Comparison of ENCODE assay signal across 21 cellular contexts in the genomic region with DNA sequence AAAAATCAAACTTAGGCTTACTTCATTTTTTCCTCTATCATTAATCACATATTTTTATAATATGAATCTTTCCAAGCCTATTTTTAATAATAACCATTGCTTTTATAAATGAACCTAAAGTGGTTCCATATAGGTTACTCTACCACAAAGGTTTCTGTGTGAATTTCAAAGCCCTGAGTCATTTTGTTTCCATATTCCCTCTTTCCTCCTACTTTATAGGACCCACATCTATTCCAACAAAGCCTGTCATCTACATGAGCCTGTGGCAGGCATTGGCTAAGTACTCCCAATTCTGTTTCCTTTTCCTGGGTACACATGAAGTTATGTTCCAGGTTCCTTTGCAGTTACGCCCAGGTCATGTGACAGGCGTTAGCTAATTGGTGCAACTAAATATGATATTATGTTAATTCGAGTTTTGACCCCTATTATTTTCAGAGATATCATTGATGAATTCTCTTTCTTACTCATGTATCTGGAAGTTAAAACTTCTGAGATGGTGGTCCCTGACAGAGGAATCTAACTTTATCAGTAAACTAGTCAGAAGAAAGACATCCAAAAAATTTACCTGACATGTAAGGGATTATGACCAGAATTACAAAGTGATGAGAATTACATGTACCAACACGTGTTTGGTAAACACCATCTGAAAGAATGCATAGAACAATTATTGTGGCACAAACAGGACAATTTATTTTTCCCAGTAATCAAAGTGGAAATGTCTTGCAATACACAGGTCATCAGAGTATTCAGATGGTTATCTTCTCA.
DNase-seq lines count a peak whose midpoint lies in the region; ATAC-seq, FAIRE-seq and TF ChIP-seq lines count a peak whose summit lies in the region.
"Had no signal": no experiment of that assay in that cellular context is flagged by ENCODE, and none has a peak within 500 bp of the region (broad histone marks: within the 10 kb centered on the region; RNA-seq: fewer than 3 reads in every experiment).

No MANE protein-coding gene starts in this region.

- TF ChIP-seq CTCF in D721Med (IDR thresholded peaks at IDR 0.05; ENCODE audit: insufficient read depth, missing control alignments), result no peak
- TF ChIP-seq CTCF in RWPE2 (IDR thresholded peaks at IDR 0.05; ENCODE audit: poor library complexity, severe bottlenecking), result no peak
- TF ChIP-seq CTCF in foreskin keratinocyte (conservative IDR thresholded peaks at IDR 0.05), result no peak
- TF ChIP-seq CTCF in tibial artery (IDR thresholded peaks at IDR 0.05), result no peak

- FAIRE-seq in D721Med (lab: Jason Lieb, UNC), result peak; percentile 63
- FAIRE-seq: A549, GM12892, GM18507, H1 had no signal

- DNase-seq in D721Med (ENCODE audit: insufficient read length, low spot score), result no peak
- DNase-seq in HT1080 (ENCODE audit: low read depth), result peak; percentile 28
- no peak for DNase-seq in RWPE2 (ENCODE audit: low spot score)
- DNase-seq in foreskin keratinocyte, result peak in 1 of 2 donors; percentile 66
- DNase-seq in superior temporal gyrus (ENCODE audit: extremely low spot score), result no peak
- no peak for DNase-seq in tibial artery
- DNase-seq: AML-193; CD4-positive, alpha-beta memory T cell; DMS 273 treated with DMSO at 0.1 percent for 48 hours; GDM1; H9; IMR-90; KBM-7 had no signal

- intact Hi-C loops in tibial artery (cut with DNase I; ENCODE audit: low total_unique reads), result no loop called here

- no peaks in the 10 kb centered on the region for H3K9me3 ChIP-seq in RWPE2 (ENCODE audit: severe bottlenecking)
- peaks cover 0 to 4% (median 0%) of the 10 kb centered on the region in 3 donors for H3K9me3 ChIP-seq in tibial artery
- H3K9me3 ChIP-seq: A549 had no signal

- H3K36me3 ChIP-seq in RWPE2 (ENCODE audit: low read depth) (no peaks in the 10 kb centered on the region), tibial artery (no peaks in the 10 kb centered on the region)
- H3K36me3 ChIP-seq: BLaER1 had no signal

- H3K4me1 ChIP-seq in RWPE2 (ENCODE audit: insufficient read depth, poor library complexity, severe bottlenecking), result peaks cover 10% of the 10 kb centered on the region
- H3K4me1 ChIP-seq in foreskin keratinocyte, result no peaks in the 10 kb centered on the region
- H3K4me1 ChIP-seq in tibial artery, result no peaks in the 10 kb centered on the region
- H3K4me1 ChIP-seq: A549, BLaER1 had no signal

- ATAC-seq in RWPE2 (ENCODE audit: low read depth) (peak; percentile 64), foreskin keratinocyte (peak; percentile 55), HG03457 (IDR thresholded peaks at IDR 0.05; ENCODE audit: unreplicated experiment) (no peak), GM18907 (IDR thresholded peaks at IDR 0.05; ENCODE audit: unreplicated experiment) (no peak)
- ATAC-seq: A549 had no signal

- H3K4me3 ChIP-seq in RWPE2 (ENCODE audit: severe bottlenecking) (no peak overlapping the region), tibial artery (no peak overlapping the region)
- H3K4me3 ChIP-seq: A549, BLaER1 had no signal

- H3K27me3 ChIP-seq in RWPE2 (ENCODE audit: insufficient read depth, poor library complexity, severe bottlenecking), result no peaks in the 10 kb centered on the region
- H3K27me3 ChIP-seq in foreskin keratinocyte, result no peaks in the 10 kb centered on the region
- no peaks in the 10 kb centered on the region for H3K27me3 ChIP-seq in tibial artery
- H3K27me3 ChIP-seq: BLaER1 had no signal

- H3K27ac ChIP-seq in RWPE2 (ENCODE audit: poor library complexity, severe bottlenecking), result no peak overlapping the region
- H3K27ac ChIP-seq in foreskin keratinocyte, result no peak overlapping the region
- H3K27ac ChIP-seq in tibial artery, result no peak overlapping the region
- H3K27ac ChIP-seq: 22Rv1, A549, BLaER1 had no signal

Comparison
In these comparisons a context has a peak if more than half of its experiments do, and no peak if none do; other contexts are left out.
1. ATAC-seq: peak in RWPE2 (single experiment) and foreskin keratinocyte (single experiment); none in HG03457 (single experiment) and GM18907 (single experiment).